In genomic region chr6:170048615-170049256, GRCh38 we compare ENCODE assay signal across 15 cellular contexts.
DNase-seq lines count a peak whose midpoint lies in the region; ATAC-seq and TF ChIP-seq lines count a peak whose summit lies in the region.
"Had no signal": no experiment of that assay in that cellular context is flagged by ENCODE, and none has a peak within 500 bp of the region (broad histone marks: within the 10 kb centered on the region; RNA-seq: fewer than 3 reads in every experiment).

No MANE protein-coding gene starts in this region.

- no peaks in the 10 kb centered on the region for H3K27me3 Mint-ChIP-seq in activated CD8-positive, alpha-beta T cell treated with anti-CD3 and anti-CD28 coated beads for 36 hours
- peaks cover 17% of the 10 kb centered on the region for H3K27me3 Mint-ChIP-seq in activated CD8-positive, alpha-beta T cell treated with anti-CD3 and anti-CD28 coated beads, Interleukin-2, amount 10 ng/mL, durations not matched to agents 7 days and 5 days (ENCODE audit: low read depth)
- peaks cover 7 to 27% of the 10 kb centered on the region in 2 donors for H3K27me3 Mint-ChIP-seq in effector memory CD8-positive, alpha-beta T cell
- H3K27me3 Mint-ChIP-seq in mesothelial cell of epicardium (ENCODE audit: low read depth), result no peaks in the 10 kb centered on the region

- no peaks in the 10 kb centered on the region for H3K27me3 ChIP-seq in upper lobe of right lung

- CTCF ChIA-PET in activated CD8-positive, alpha-beta T cell treated with anti-CD3 and anti-CD28 coated beads for 36 hours (lab: Charles Lee), result no interaction called here
- CTCF ChIA-PET in activated CD8-positive, alpha-beta T cell treated with anti-CD3 and anti-CD28 coated beads, Interleukin-2, amount 10 ng/mL, durations not matched to agents 7 days and 5 days (lab: Charles Lee), result no interaction called here

- intact Hi-C loops in activated CD8-positive, alpha-beta T cell treated with anti-CD3 and anti-CD28 coated beads for 36 hours (cut with micrococcal nuclease), result no loop called here
- intact Hi-C loops in upper lobe of right lung (cut with DNase I), result no loop called here

- peak; percentile 37 for ATAC-seq in activated CD8-positive, alpha-beta T cell treated with anti-CD3 and anti-CD28 coated beads for 36 hours
- ATAC-seq in activated CD8-positive, alpha-beta T cell treated with anti-CD3 and anti-CD28 coated beads, Interleukin-2, amount 10 ng/mL, durations not matched to agents 7 days and 5 days, result no peak
- peak; percentile 78 for ATAC-seq in effector memory CD8-positive, alpha-beta T cell (replicated peaks)
- ATAC-seq in upper lobe of right lung, result peak; percentile 85
- ATAC-seq in GM21526 (IDR thresholded peaks at IDR 0.05; ENCODE audit: low FRiP score, unreplicated experiment), result no peak
- ATAC-seq: A549; activated CD8-positive, alpha-beta memory T cell treated with anti-CD3 and anti-CD28 coated beads, Interleukin-2, amount 10 ng/mL, durations not matched to agents 7 days and 5 days; GM12878; GM23338 had no signal

- peaks cover 4% of the 10 kb centered on the region for H3K4me1 Mint-ChIP-seq in activated CD8-positive, alpha-beta T cell treated with anti-CD3 and anti-CD28 coated beads for 36 hours (ENCODE audit: low read depth)
- peaks cover 5% of the 10 kb centered on the region for H3K4me1 Mint-ChIP-seq in activated CD8-positive, alpha-beta T cell treated with anti-CD3 and anti-CD28 coated beads, Interleukin-2, amount 10 ng/mL, durations not matched to agents 7 days and 5 days (ENCODE audit: low read depth)
- peaks cover 0 to 16% of the 10 kb centered on the region in 2 donors for H3K4me1 Mint-ChIP-seq in effector memory CD8-positive, alpha-beta T cell (ENCODE audit: low read depth in 2 of 2)
- peaks cover 2% of the 10 kb centered on the region for H3K4me1 Mint-ChIP-seq in mesothelial cell of epicardium

- no peak overlapping the region for H3K4me3 ChIP-seq in upper lobe of right lung
- H3K4me3 ChIP-seq: A549, GM12878, GM23338 had no signal

- H3K4me1 ChIP-seq in upper lobe of right lung, result peaks cover 14% of the 10 kb centered on the region
- H3K4me1 ChIP-seq: A549 had no signal

- H3K36me3 ChIP-seq in upper lobe of right lung, result no peaks in the 10 kb centered on the region

- H3K9me3 Mint-ChIP-seq in activated CD8-positive, alpha-beta T cell treated with anti-CD3 and anti-CD28 coated beads for 36 hours, result no peaks in the 10 kb centered on the region
- H3K9me3 Mint-ChIP-seq in activated CD8-positive, alpha-beta T cell treated with anti-CD3 and anti-CD28 coated beads, Interleukin-2, amount 10 ng/mL, durations not matched to agents 7 days and 5 days (ENCODE audit: insufficient read depth), result no peaks in the 10 kb centered on the region
- H3K9me3 Mint-ChIP-seq in effector memory CD8-positive, alpha-beta T cell, result no peaks in the 10 kb centered on the region
- no peaks in the 10 kb centered on the region for H3K9me3 Mint-ChIP-seq in mesothelial cell of epicardium
- H3K9me3 Mint-ChIP-seq: IgD-negative memory B cell had no signal

- TF ChIP-seq CTCF in activated CD8-positive, alpha-beta T cell treated with anti-CD3 and anti-CD28 coated beads for 36 hours (IDR thresholded peaks at IDR 0.05), result no peak
- TF ChIP-seq CTCF in mesothelial cell of epicardium (IDR thresholded peaks at IDR 0.05; ENCODE audit: unreplicated experiment) (no peak), upper lobe of right lung (IDR thresholded peaks at IDR 0.05) (no peak)

- no peaks in the 10 kb centered on the region for H3K9me3 ChIP-seq in upper lobe of right lung
- H3K9me3 ChIP-seq: A549 had no signal

- no peak for DNase-seq in activated CD8-positive, alpha-beta T cell treated with anti-CD3 and anti-CD28 coated beads for 36 hours
- no peak for DNase-seq in activated CD8-positive, alpha-beta T cell treated with anti-CD3 and anti-CD28 coated beads, Interleukin-2, amount 10 ng/mL, durations not matched to agents 7 days and 5 days
- DNase-seq in effector memory CD8-positive, alpha-beta T cell, result no peak
- DNase-seq in mesothelial cell of epicardium (ENCODE audit: low spot score in 2 of 2, unreplicated experiment in 2 of 2) (peak; percentile 13 to 24), upper lobe of right lung (peak; percentile 86), NCI-H774 (lab: John Stamatoyannopoulos, UW) (no peak), cerebellar cortex (ENCODE audit: low spot score) (no peak)
- DNase-seq: activated CD8-positive, alpha-beta memory T cell treated with anti-CD3 and anti-CD28 coated beads, Interleukin-2, amount 10 ng/mL, durations not matched to agents 7 days and 5 days; islet precursor cell; stimulated activated CD4-positive, alpha-beta T cell treated with anti-CD3 and anti-CD28 coated beads, Interleukin-4, amount 100 ng/mL, for 1 hour had no signal

- H3K27ac ChIP-seq in upper lobe of right lung, result no peak overlapping the region
- H3K27ac ChIP-seq: A549 had no signal

- no peak overlapping the region for H3K4me3 Mint-ChIP-seq in activated CD8-positive, alpha-beta T cell treated with anti-CD3 and anti-CD28 coated beads for 36 hours
- no peak overlapping the region for H3K4me3 Mint-ChIP-seq in activated CD8-positive, alpha-beta T cell treated with anti-CD3 and anti-CD28 coated beads, Interleukin-2, amount 10 ng/mL, durations not matched to agents 7 days and 5 days
- H3K4me3 Mint-ChIP-seq in effector memory CD8-positive, alpha-beta T cell, result peak overlapping the region in 1 of 2 donors; percentile 58
- H3K4me3 Mint-ChIP-seq in mesothelial cell of epicardium, result no peak overlapping the region
- H3K4me3 Mint-ChIP-seq: activated CD8-positive, alpha-beta memory T cell treated with anti-CD3 and anti-CD28 coated beads, Interleukin-2, amount 10 ng/mL, durations not matched to agents 7 days and 5 days; GM23338; IgD-negative memory B cell had no signal

- POLR2A ChIA-PET in activated CD8-positive, alpha-beta T cell treated with anti-CD3 and anti-CD28 coated beads for 36 hours (lab: Charles Lee), result no interaction called here
- POLR2A ChIA-PET in activated CD8-positive, alpha-beta T cell treated with anti-CD3 and anti-CD28 coated beads, Interleukin-2, amount 10 ng/mL, durations not matched to agents 7 days and 5 days (lab: Charles Lee), result no interaction called here

- H3K36me3 Mint-ChIP-seq in activated CD8-positive, alpha-beta T cell treated with anti-CD3 and anti-CD28 coated beads for 36 hours (ENCODE audit: low read depth), result no peaks in the 10 kb centered on the region
- no peaks in the 10 kb centered on the region for H3K36me3 Mint-ChIP-seq in activated CD8-positive, alpha-beta T cell treated with anti-CD3 and anti-CD28 coated beads, Interleukin-2, amount 10 ng/mL, durations not matched to agents 7 days and 5 days (ENCODE audit: low read depth)
- H3K36me3 Mint-ChIP-seq in effector memory CD8-positive, alpha-beta T cell (ENCODE audit: insufficient read depth), result peaks cover 3% of the 10 kb centered on the region
- H3K36me3 Mint-ChIP-seq in mesothelial cell of epicardium, result no peaks in the 10 kb centered on the region
- H3K36me3 Mint-ChIP-seq: activated CD8-positive, alpha-beta memory T cell treated with anti-CD3 and anti-CD28 coated beads, Interleukin-2, amount 10 ng/mL, durations not matched to agents 7 days and 5 days; IgD-negative memory B cell had no signal

- H3K27ac Mint-ChIP-seq in activated CD8-positive, alpha-beta T cell treated with anti-CD3 and anti-CD28 coated beads for 36 hours, result no peak overlapping the region
- H3K27ac Mint-ChIP-seq in activated CD8-positive, alpha-beta T cell treated with anti-CD3 and anti-CD28 coated beads, Interleukin-2, amount 10 ng/mL, durations not matched to agents 7 days and 5 days, result no peak overlapping the region
- H3K27ac Mint-ChIP-seq in effector memory CD8-positive, alpha-beta T cell, result peak overlapping the region in 1 of 2 donors; percentile 53
- no peak overlapping the region for H3K27ac Mint-ChIP-seq in mesothelial cell of epicardium
- H3K27ac Mint-ChIP-seq: activated CD8-positive, alpha-beta memory T cell treated with anti-CD3 and anti-CD28 coated beads, Interleukin-2, amount 10 ng/mL, durations not matched to agents 7 days and 5 days; GM23338 had no signal

Comparison
In these comparisons a context has a peak if more than half of its experiments do, and no peak if none do; other contexts are left out.
1. ATAC-seq: peak in activated CD8-positive, alpha-beta T cell treated with anti-CD3 and anti-CD28 coated beads for 36 hours (single experiment), effector memory CD8-positive, alpha-beta T cell (single experiment) and upper lobe of right lung (single experiment); none in activated CD8-positive, alpha-beta T cell treated with anti-CD3 and anti-CD28 coated beads, Interleukin-2, amount 10 ng/mL, durations not matched to agents 7 days and 5 days (single experiment) and GM21526 (single experiment).
2. DNase-seq: peak in mesothelial cell of epicardium (2 of 2) and upper lobe of right lung (single experiment); none in activated CD8-positive, alpha-beta T cell treated with anti-CD3 and anti-CD28 coated beads for 36 hours (single experiment), activated CD8-positive, alpha-beta T cell treated with anti-CD3 and anti-CD28 coated beads, Interleukin-2, amount 10 ng/mL, durations not matched to agents 7 days and 5 days (single experiment), effector memory CD8-positive, alpha-beta T cell (0 of 3), NCI-H774 (single experiment) and cerebellar cortex (single experiment).